Comparison of ENCODE assay signal across 7 cellular contexts in genomic region chr6:11171952-11172351, GRCh38.
"Had no signal": no experiment of that assay in that cellular context is flagged by ENCODE, and none has a peak within 500 bp of the region (broad histone marks: within the 10 kb centered on the region; RNA-seq: fewer than 3 reads in every experiment).

No MANE protein-coding gene starts in this region.

- H3K27ac ChIP-seq: colonic mucosa, dorsolateral prefrontal cortex, esophagus squamous epithelium, gastroesophageal sphincter had no signal

- H3K4me1 ChIP-seq: colonic mucosa had no signal

- H3K9me3 Mint-ChIP-seq: activated naive CD4-positive, alpha-beta T cell treated with anti-CD3 and anti-CD28 coated beads, Interleukin-2, amount 50 U/mL, for 72 hours had no signal

- H3K27me3 ChIP-seq: colonic mucosa, dorsolateral prefrontal cortex, esophagus squamous epithelium, gastroesophageal sphincter had no signal

- H3K36me3 ChIP-seq: colonic mucosa, esophagus squamous epithelium, gastroesophageal sphincter had no signal

- H3K36me3 Mint-ChIP-seq: activated naive CD4-positive, alpha-beta T cell treated with anti-CD3 and anti-CD28 coated beads, Interleukin-2, amount 50 U/mL, for 72 hours had no signal

- DNase-seq: esophagus squamous epithelium had no signal

- H3K9me3 ChIP-seq: colonic mucosa, esophagus squamous epithelium, gastroesophageal sphincter, mucosa of descending colon had no signal

- H3K4me3 Mint-ChIP-seq: neural crest cell had no signal

- H3K4me3 ChIP-seq: colonic mucosa, gastroesophageal sphincter, mucosa of descending colon had no signal

- ATAC-seq: gastroesophageal sphincter had no signal
